7 cellular contexts compared by ENCODE assay signal in genomic region chr7:145065451-145065850, GRCh38.
"Had no signal": no experiment of that assay in that cellular context is flagged by ENCODE, and none has a peak within 500 bp of the region (broad histone marks: within the 10 kb centered on the region; RNA-seq: fewer than 3 reads in every experiment).

No MANE protein-coding gene starts in this region.

- ATAC-seq: GM12878 had no signal

- DNase-seq: GDM1, GF-D8 had no signal

- FAIRE-seq: G401.6, GM12878, GM12892, GM18507, GM19239 had no signal

- H3K4me3 ChIP-seq: GM12878 had no signal
